In genomic region chr20:57089701-57090144, GRCh38 we compare ENCODE assay signal across 8 cellular contexts.
A peak's percentile ranks its signal among the peaks of the same experiment; 100 is the strongest.
DNase-seq lines count a peak whose midpoint lies in the region; ATAC-seq and TF ChIP-seq lines count a peak whose summit lies in the region.

No MANE protein-coding gene starts in this region.

- H3K4me1 Mint-ChIP-seq in Calu3 (ENCODE audit: low read depth, unreplicated experiment) = peaks cover 9% of the 10 kb centered on the region

- DNase-seq in Calu3 = peak; percentile 95
- peak; percentile 71 for DNase-seq in MG63
- peak; percentile 57 to 70 for DNase-seq in breast epithelium (ENCODE audit: low spot score in 2 of 2)
- peak; percentile 90 for DNase-seq in left kidney (ENCODE audit: low read depth, low spot score)
- DNase-seq in stimulated activated CD4-positive, alpha-beta T cell treated with anti-CD3 and anti-CD28 coated beads, TNF-alpha, amount 100 ng/mL, for 24 hours (ENCODE audit: low read depth in 3 of 3) = peak; percentile 5 to 68 (median 18)
- DNase-seq in cerebellar nuclear complex (lab: John Stamatoyannopoulos, UW) = no peak

- H3K27me3 ChIP-seq in MG63 (no peaks in the 10 kb centered on the region), breast epithelium (peaks cover 0 to 12% of the 10 kb centered on the region in 2 donors)

- intact Hi-C loops in Calu3 (cut with micrococcal nuclease; ENCODE audit: unreplicated experiment) = loop anchor here (1.0 to 5.0 kb wide), 2 partner anchors 243 to 257 kb away; no protein-coding TSS in a partner anchor
- intact Hi-C loops in breast epithelium (cut with DNase I; ENCODE audit: low total_unique reads) = loop anchor here (5.0 to 10.0 kb wide), 2 partner anchors 255 to 1378 kb away; no protein-coding TSS in a partner anchor

- H3K9me3 ChIP-seq in MG63 (no peaks in the 10 kb centered on the region), breast epithelium (peaks cover 0 to 4% of the 10 kb centered on the region in 2 donors)

- BruUV-seq in Calu3 (replicated peaks; lab: Mats Ljungman, UMichigan) = no TSS peak

- no peaks in the 10 kb centered on the region for H3K9me3 Mint-ChIP-seq in Calu3 (ENCODE audit: low read depth, unreplicated experiment)

- peak; percentile 99 for TF ChIP-seq CTCF in Calu3 (IDR thresholded peaks at IDR 0.05; ENCODE audit: unreplicated experiment)
- peak; percentile 99 for TF ChIP-seq CTCF in VCaP (conservative IDR thresholded peaks at IDR 0.05)
- TF ChIP-seq CTCF in breast epithelium (IDR thresholded peaks at IDR 0.05) = peak; percentile 59 to 93 (median 83)

- TF ChIP-seq POLR2A in breast epithelium (IDR thresholded peaks at IDR 0.05) = no peak

- no peak overlapping the region for H3K27ac Mint-ChIP-seq in Calu3 (ENCODE audit: unreplicated experiment)

- H3K4me3 Mint-ChIP-seq in Calu3 (ENCODE audit: low read depth, unreplicated experiment) = no peak overlapping the region

- peaks cover 13% of the 10 kb centered on the region for H3K36me3 Mint-ChIP-seq in Calu3 (ENCODE audit: insufficient read depth, unreplicated experiment)

- H3K4me3 ChIP-seq in MG63 (no peak overlapping the region), breast epithelium (no peak overlapping the region)

- H3K27ac ChIP-seq in VCaP (no peak overlapping the region), breast epithelium (no peak overlapping the region)

- peaks cover 88% of the 10 kb centered on the region for H3K27me3 Mint-ChIP-seq in Calu3 (ENCODE audit: unreplicated experiment)

- H3K36me3 ChIP-seq in MG63 (no peaks in the 10 kb centered on the region), breast epithelium (no peaks in the 10 kb centered on the region)

- no peaks in the 10 kb centered on the region for H3K4me1 ChIP-seq in breast epithelium

- CTCF ChIA-PET in Calu3 (lab: Charles Lee) = interaction anchor here (0.6 to 3.2 kb wide), 8 partner anchors 9 to 505 kb away, joined by 3 to 35 read pairs (median 4); no protein-coding TSS in a partner anchor

- peak; percentile 78 for ATAC-seq in GM21390 (IDR thresholded peaks at IDR 0.05; ENCODE audit: unreplicated experiment)

Comparison
In these comparisons a context has a peak if more than half of its experiments do, and no peak if none do; other contexts are left out.
1. DNase-seq: peak in Calu3 (single experiment), MG63 (single experiment), breast epithelium (2 of 2), left kidney (single experiment) and stimulated activated CD4-positive, alpha-beta T cell treated with anti-CD3 and anti-CD28 coated beads, TNF-alpha, amount 100 ng/mL, for 24 hours (3 of 3); none in cerebellar nuclear complex (0 of 2).
2. Peak in every context shown above with its lines, with median percentiles within 50 percentile points of each other: CTCF ChIP-seq.